12 cellular contexts compared by ENCODE assay signal in the genomic region with DNA sequence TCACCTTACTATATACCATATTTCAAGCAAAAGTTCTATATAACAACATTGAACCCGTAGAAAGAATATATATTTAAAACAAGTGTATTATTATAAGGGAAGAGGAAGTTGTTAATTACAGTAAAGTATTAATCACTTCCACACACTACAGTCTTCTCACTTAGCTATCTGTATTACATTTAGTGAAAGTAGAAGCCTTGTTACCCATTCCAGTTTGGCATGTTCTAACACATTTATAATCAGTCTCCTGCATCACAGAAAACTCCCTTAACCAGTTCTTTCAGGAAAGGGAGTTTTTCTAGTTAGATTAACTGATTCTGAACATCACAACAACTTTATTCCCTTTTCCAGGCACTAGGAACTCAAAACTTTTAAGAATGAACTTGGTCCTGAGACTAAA. TPM values are rescaled to one million over a fixed set of nuclear protein-coding genes. Genes with fewer than 3 reads are reported as not detected.
DNase-seq lines count a peak whose midpoint lies in the region; ATAC-seq, FAIRE-seq and TF ChIP-seq lines count a peak whose summit lies in the region.
"Had no signal": no experiment of that assay in that cellular context is flagged by ENCODE, and none has a peak within 500 bp of the region (broad histone marks: within the 10 kb centered on the region; RNA-seq: fewer than 3 reads in every experiment).

No MANE protein-coding gene starts in this region.

- H3K36me3 Mint-ChIP-seq in CD8-positive, alpha-beta T cell: peaks cover 16% of the 10 kb centered on the region
- no peaks in the 10 kb centered on the region for H3K36me3 Mint-ChIP-seq in T-helper 17 cell (ENCODE audit: low read depth)

- 76% methylated on average over 1 of the region's 1 CpG for WGBS in A549 (ENCODE audit: missing lambda C conversion rate)

- H3K9me3 ChIP-seq in A549: no peaks in the 10 kb centered on the region
- H3K9me3 ChIP-seq in CD8-positive, alpha-beta T cell (ENCODE audit: low read length): no peaks in the 10 kb centered on the region
- H3K9me3 ChIP-seq in T-helper 17 cell (ENCODE audit: control insufficient read depth, low read length, poor library complexity, severe bottlenecking): no peaks in the 10 kb centered on the region
- H3K9me3 ChIP-seq: right atrium auricular region had no signal

- no peak for FAIRE-seq in A549 (lab: Jason Lieb, UNC)

- H3K4me1 Mint-ChIP-seq in CD8-positive, alpha-beta T cell (ENCODE audit: low read depth): peaks cover 90% of the 10 kb centered on the region
- peaks cover 43% of the 10 kb centered on the region for H3K4me1 Mint-ChIP-seq in T-helper 17 cell

- peak overlapping the region; percentile 43 for H3K27ac Mint-ChIP-seq in CD8-positive, alpha-beta T cell
- peak overlapping the region; percentile 92 for H3K27ac Mint-ChIP-seq in T-helper 17 cell
- H3K27ac Mint-ChIP-seq: activated naive CD8-positive, alpha-beta T cell treated with anti-CD3 and anti-CD28 coated beads, Interleukin-2, amount 10 ng/mL, durations not matched to agents 7 days and 5 days had no signal

- no peak overlapping the region for H3K4me3 ChIP-seq in A549
- no peak overlapping the region for H3K4me3 ChIP-seq in CD8-positive, alpha-beta T cell (ENCODE audit: low read depth, low read length)
- H3K4me3 ChIP-seq: right atrium auricular region had no signal

- no peak for TF ChIP-seq CTCF in A549 (IDR thresholded peaks at IDR 0.05)
- TF ChIP-seq CTCF in CD8-positive, alpha-beta T cell (IDR thresholded peaks at IDR 0.05): no peak

- H3K27me3 ChIP-seq in CD8-positive, alpha-beta T cell (ENCODE audit: insufficient read depth, low read length): no peaks in the 10 kb centered on the region
- H3K27me3 ChIP-seq: right atrium auricular region had no signal

- H3K27me3 Mint-ChIP-seq in CD8-positive, alpha-beta T cell (ENCODE audit: low read depth): no peaks in the 10 kb centered on the region
- H3K27me3 Mint-ChIP-seq in T-helper 17 cell: no peaks in the 10 kb centered on the region
- H3K27me3 Mint-ChIP-seq: activated naive CD8-positive, alpha-beta T cell treated with anti-CD3 and anti-CD28 coated beads, Interleukin-2, amount 10 ng/mL, durations not matched to agents 7 days and 5 days had no signal

- no peaks in the 10 kb centered on the region for H3K36me3 ChIP-seq in CD8-positive, alpha-beta T cell (ENCODE audit: insufficient read depth, low read length)
- H3K36me3 ChIP-seq: right atrium auricular region had no signal

- DNase-seq in A549 (ENCODE audit: low read depth in 1 of 2, low spot score in 1 of 2) (no peak), T-helper 17 cell (no peak), left lobe of liver (ENCODE audit: low spot score) (no peak), DMS153 treated with DMSO at 0.1 percent for 48 hours (lab: John Stamatoyannopoulos, UW; ENCODE audit: unreplicated experiment) (no peak), NCI-H2171 (lab: John Stamatoyannopoulos, UW) (no peak), EL (no peak)
- no peak for DNase-seq in CD8-positive, alpha-beta T cell
- DNase-seq: activated naive CD8-positive, alpha-beta T cell treated with anti-CD3 and anti-CD28 coated beads, Interleukin-2, amount 10 ng/mL, durations not matched to agents 7 days and 5 days; T-helper 1 cell had no signal

- TF ChIP-seq EP300 in A549 (IDR thresholded peaks at IDR 0.05): no peak

- no peak for TF ChIP-seq POLR2A in A549 (IDR thresholded peaks at IDR 0.05; ENCODE audit: low read length)

- peak overlapping the region; percentile 19 for H3K4me3 Mint-ChIP-seq in CD8-positive, alpha-beta T cell
- no peak overlapping the region for H3K4me3 Mint-ChIP-seq in T-helper 17 cell

- ATAC-seq in A549: no peak
- ATAC-seq in CD8-positive, alpha-beta T cell: no peak
- no peak for ATAC-seq in T-helper 17 cell
- ATAC-seq in left lobe of liver: peak; percentile 17
- no peak for ATAC-seq in GM21529 (IDR thresholded peaks at IDR 0.05; ENCODE audit: unreplicated experiment)

- intact Hi-C loops in CD8-positive, alpha-beta T cell (cut with DNase I, micrococcal nuclease): no loop called here

- H3K4me1 ChIP-seq in A549: peaks cover 79% of the 10 kb centered on the region
- H3K4me1 ChIP-seq in CD8-positive, alpha-beta T cell (ENCODE audit: insufficient read depth, low read length): peaks cover 85% of the 10 kb centered on the region

- no peak for TF ChIP-seq RAD21 in A549 (conservative IDR thresholded peaks at IDR 0.05 in 1 of 2, IDR thresholded peaks at IDR 0.05 in 1 of 2)

- POLR2A ChIA-PET in A549 (lab: Yijun Ruan, JAX): interaction anchor here (0.6 kb wide), 1 partner anchor 13 kb away, joined by 4 read pairs; no protein-coding TSS in a partner anchor
- POLR2A ChIA-PET in CD8-positive, alpha-beta T cell (lab: Charles Lee): no interaction called here

- no peaks in the 10 kb centered on the region for H3K9me3 Mint-ChIP-seq in CD8-positive, alpha-beta T cell
- H3K9me3 Mint-ChIP-seq: activated naive CD8-positive, alpha-beta T cell treated with anti-CD3 and anti-CD28 coated beads, Interleukin-2, amount 10 ng/mL, durations not matched to agents 7 days and 5 days had no signal

- H3K4me2 ChIP-seq in A549: peak overlapping the region; percentile 6; the same call in 1 of the 3 replicates

- CTCF ChIA-PET in A549 (lab: Yijun Ruan, JAX): interaction anchor here (1.5 kb wide), 1 partner anchor 204 kb away, joined by 3 read pairs; no protein-coding TSS in a partner anchor
- CTCF ChIA-PET in CD8-positive, alpha-beta T cell (lab: Charles Lee): interaction anchor here (1.1 to 1.5 kb wide), 2 partner anchors 19 to 125 kb away, joined by 3 to 8 read pairs; no protein-coding TSS in a partner anchor

- H3K27ac ChIP-seq in A549: no peak overlapping the region
- no peak overlapping the region for H3K27ac ChIP-seq in CD8-positive, alpha-beta T cell (ENCODE audit: low read depth, low read length)
- H3K27ac ChIP-seq: C4-2B, right atrium auricular region had no signal

TF ChIP-seq in A549, 52 proteins besides CTCF, POLR2A, EP300 and RAD21:
- TF ChIP-seq CHD2 (IDR thresholded peaks at IDR 0.05; ENCODE audit: low read length, partially characterized antibody): no peak
- TF ChIP-seq HEYL (CRISPR knock-in tag; IDR thresholded peaks at IDR 0.05): no peak
- no peak for TF ChIP-seq MYC (IDR thresholded peaks at IDR 0.05; ENCODE audit: borderline replicate concordance, low read length)
- TF ChIP-seq RARB (CRISPR knock-in tag; IDR thresholded peaks at IDR 0.05): no peak
- TF ChIP-seq ZNF302 (CRISPR knock-in tag; IDR thresholded peaks at IDR 0.05): no peak
- no peak for TF ChIP-seq CBX2 (IDR thresholded peaks at IDR 0.05; ENCODE audit: borderline replicate concordance, low read depth)
- TF ChIP-seq GATA3 (IDR thresholded peaks at IDR 0.05; ENCODE audit: borderline replicate concordance): no peak
- no peak for TF ChIP-seq SREBF2 (IDR thresholded peaks at IDR 0.05)
- TF ChIP-seq POLR2AphosphoS2 (conservative IDR thresholded peaks at IDR 0.05; ENCODE audit: low read length): no peak
- TF ChIP-seq MAZ (IDR thresholded peaks at IDR 0.05; ENCODE audit: borderline replicate concordance, low read depth, low read length): no peak
- TF ChIP-seq FOSL2 (IDR thresholded peaks at IDR 0.05): no peak
- TF ChIP-seq FOSL2 (CRISPR knock-in tag; IDR thresholded peaks at IDR 0.05): no peak
- TF ChIP-seq JUNB (IDR thresholded peaks at IDR 0.05): no peak
- no peak for TF ChIP-seq ZC3H11A (IDR thresholded peaks at IDR 0.05)
- TF ChIP-seq BHLHE40 (IDR thresholded peaks at IDR 0.05; ENCODE audit: low read depth, low read length): no peak
- no peak for TF ChIP-seq FOSB (CRISPR knock-in tag; IDR thresholded peaks at IDR 0.05)
- no peak for TF ChIP-seq NFE2L2 (conservative IDR thresholded peaks at IDR 0.05; ENCODE audit: low read length)

RNA-seq across cellular contexts. Expression of a gene that starts 6.9 kb away (rescaled TPM):
- 54.1 and 55.7 TPM in 2 replicates for polyA plus RNA-seq in A549 (2011; rRNA removed)
- polyA plus RNA-seq in A549 (2012; cell fraction: cytosol; rRNA removed): 12.6 and 14.0 TPM in 2 replicates
- 6.3 and 11.1 TPM in 2 replicates for polyA plus RNA-seq in A549 (2012; cell fraction: nucleus; rRNA removed)
- polyA plus RNA-seq in A549 (2017; fragmentation: RNase III; extraction: RNeasy Plus Mini Kit Qiagen cat#74134 plus additional on column Dnase treatment): 38.4 to 40.2 TPM (median 38.8 TPM) in 3 replicates
- 14.2 and 15.3 TPM in 2 replicates for polyA minus RNA-seq in A549 (2011; rRNA and poly(A)+ RNA removed)
- 10 to 100 TPM; 58.8 to 60.4 TPM for total RNA-seq in CD8-positive, alpha-beta T cell
- total RNA-seq in T-helper 17 cell: 10 to 100 TPM; 42.1 to 49.8 TPM
- 50.0 TPM for total RNA-seq in left lobe of liver
